8 cellular contexts compared by ENCODE assay signal in the genomic region with DNA sequence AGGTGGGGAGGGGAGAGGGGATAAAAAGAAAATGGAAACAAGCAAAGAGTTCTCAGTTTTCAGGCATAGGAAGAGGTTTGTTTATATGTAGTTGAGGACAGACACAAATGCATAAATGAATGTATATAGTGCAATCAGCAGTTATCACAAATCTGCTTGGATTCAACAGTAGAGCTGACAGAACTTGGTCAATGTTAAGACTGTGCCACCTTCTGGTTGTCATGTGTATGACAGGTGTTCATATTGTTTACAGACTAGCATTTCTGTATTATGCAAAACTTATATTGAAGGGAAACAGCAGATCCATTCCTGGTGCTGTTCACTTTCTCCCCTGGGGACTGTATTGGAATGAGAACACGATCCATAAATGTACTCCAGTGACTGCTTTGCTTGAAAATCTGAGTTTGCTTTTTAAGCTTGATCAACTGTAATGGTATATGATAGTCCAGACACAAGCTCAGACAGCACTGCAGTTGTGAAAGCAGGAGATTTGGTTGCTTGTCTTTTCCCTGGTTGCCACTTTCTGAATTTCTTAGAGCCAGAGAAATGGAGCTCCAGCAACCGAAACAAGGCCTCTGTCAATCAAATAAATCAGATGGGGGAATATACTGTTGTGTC.
A peak's percentile ranks its signal among the peaks of the same experiment; 100 is the strongest.
DNase-seq lines count a peak whose midpoint lies in the region; ATAC-seq and TF ChIP-seq lines count a peak whose summit lies in the region.

No MANE protein-coding gene starts in this region.

- ATAC-seq in GM19025 (IDR thresholded peaks at IDR 0.05; ENCODE audit: low read depth, unreplicated experiment) (peak; percentile 93), HG03095 (IDR thresholded peaks at IDR 0.05; ENCODE audit: unreplicated experiment) (peak; percentile 90), foreskin keratinocyte (peak; percentile 84)

- no peak overlapping the region for H3K27ac ChIP-seq in foreskin keratinocyte
- H3K27ac ChIP-seq in prostate gland: no peak overlapping the region

- no peaks in the 10 kb centered on the region for H3K9me3 ChIP-seq in prostate gland

- no peak overlapping the region for H3K4me3 ChIP-seq in prostate gland

- 34% methylated on average over 2 of the region's 2 CpGs for WGBS in prostate gland

- H3K36me3 ChIP-seq in prostate gland: no peaks in the 10 kb centered on the region

- DNase-seq in DMS53 treated with DMSO at 0.1 percent for 48 hours (lab: John Stamatoyannopoulos, UW; ENCODE audit: unreplicated experiment) (peak; percentile 30), NCI-H2029 treated with DMSO at 0.1 percent for 48 hours (lab: John Stamatoyannopoulos, UW) (peak; percentile 27), foreskin keratinocyte (peak in 1 of 2 donors; percentile 51), prostate gland (ENCODE audit: low spot score) (peak; percentile 35), mesenteric fat pad (ENCODE audit: low spot score) (no peak)
- peak; percentile 9 to 40 for DNase-seq in activated CD4-positive, alpha-beta T cell treated with anti-CD3 and anti-CD28 coated beads for 4 hours

- H3K27me3 ChIP-seq in foreskin keratinocyte (no peaks in the 10 kb centered on the region), prostate gland (replicated peaks; ENCODE audit: insufficient read depth) (no peaks in the 10 kb centered on the region)

- intact Hi-C loops in prostate gland (cut with DNase I): loop anchor here (5.0 kb wide), 1 partner anchor 841 kb away; no protein-coding TSS in a partner anchor

- no peak for TF ChIP-seq POLR2A in prostate gland (IDR thresholded peaks at IDR 0.05)

- H3K4me1 ChIP-seq in foreskin keratinocyte (no peaks in the 10 kb centered on the region), prostate gland (replicated peaks) (no peaks in the 10 kb centered on the region)

- peak; percentile 73 for TF ChIP-seq CTCF in foreskin keratinocyte (conservative IDR thresholded peaks at IDR 0.05)
- peak in 3 of 4 experiments; percentile 61 to 67 (median 63) for TF ChIP-seq CTCF in prostate gland (IDR thresholded peaks at IDR 0.05)
